In genomic region chr13:93289047-93289446, GRCh38 we compare ENCODE assay signal across 1 cellular context.
TF ChIP-seq lines count a peak whose summit lies in the region.

No MANE protein-coding gene starts in this region.

TF ChIP-seq in IMR-90, 13 proteins besides CTCF, POLR2A, EP300 and RAD21 (continued from another document):
- TF ChIP-seq SMC3 (IDR thresholded peaks at IDR 0.05; ENCODE audit: low read depth, low read length) (no peak), BHLHE40 (IDR thresholded peaks at IDR 0.05; ENCODE audit: low read depth, low read length) (no peak), CHD1 (IDR thresholded peaks at IDR 0.05; ENCODE audit: low read depth, low read length) (no peak), RFX5 (IDR thresholded peaks at IDR 0.05; ENCODE audit: low read depth, low read length) (no peak), FOS (IDR thresholded peaks at IDR 0.05; ENCODE audit: low read depth, low read length) (no peak), RCOR1 (IDR thresholded peaks at IDR 0.05; ENCODE audit: insufficient replicate concordance, low read length) (no peak), MAFK (IDR thresholded peaks at IDR 0.05; ENCODE audit: low read depth, low read length) (no peak), ELK1 (IDR thresholded peaks at IDR 0.05; ENCODE audit: borderline replicate concordance, low read depth, low read length) (no peak), CEBPB (IDR thresholded peaks at IDR 0.05; ENCODE audit: low read depth, low read length) (no peak), NFE2L2 (IDR thresholded peaks at IDR 0.05; ENCODE audit: low read depth, low read length) (no peak), MAZ (IDR thresholded peaks at IDR 0.05; ENCODE audit: borderline replicate concordance, low read depth, low read length) (no peak)
